Comparison of ENCODE assay signal across 29 cellular contexts in genomic region chr3:36493051-36493450, GRCh38.
"Had no signal": no experiment of that assay in that cellular context is flagged by ENCODE, and none has a peak within 500 bp of the region (broad histone marks: within the 10 kb centered on the region; RNA-seq: fewer than 3 reads in every experiment).

No MANE protein-coding gene starts in this region.

- H3K36me3 ChIP-seq: Peyer's patch, SJSA1 had no signal

- H3K27ac ChIP-seq: ascending aorta, Peyer's patch, SJSA1 had no signal

- H3K27me3 ChIP-seq: ascending aorta, Peyer's patch, SJSA1 had no signal

- H3K4me1 ChIP-seq: Peyer's patch, SJSA1 had no signal

- DNase-seq: activated CD4-positive, alpha-beta T cell treated with anti-CD3 and anti-CD28 coated beads for 36 hours; activated CD4-positive, alpha-beta T cell treated with anti-CD3 and anti-CD28 coated beads, Interleukin-2, amount 10 ng/mL, durations not matched to agents 7 days and 5 days; activated CD4-positive, alpha-beta T cell treated with anti-CD3 and anti-CD28 coated beads, Interleukin-2, amount 50 U/mL, for 48 hours; activated CD8-positive, alpha-beta T cell treated with anti-CD3 and anti-CD28 coated beads, Interleukin-2, amount 10 ng/mL, durations not matched to agents 7 days and 5 days; activated gamma-delta T cell; activated naive CD4-positive, alpha-beta T cell treated with Interleukin-2 at 50 U/mL for 16 hours; activated naive CD8-positive, alpha-beta T cell treated with anti-CD3 and anti-CD28 coated beads, Interleukin-2, amount 10 ng/mL, durations not matched to agents 7 days and 5 days; activated T-cell treated with anti-CD3 and anti-CD28 coated beads, Interleukin-2, amount 50 U/mL, for 24 hours; amygdala; Kasumi-1; KG1; MM.1S; MV-4-11; NCI-H1092; NCI-H1436 treated with DMSO at 0.1 percent for 48 hours; NCI-H1694 treated with DMSO at 0.1 percent for 48 hours; NCI-H2029; NCI-H345; NCI-H510A; NCI-H526; NCI-H748 treated with DMSO at 0.1 percent for 48 hours; NK-92 treated with Interleukin-12 subunit alpha and Interleukin-12 subunit beta, amount 100 ng/mL, for 24 hours; PC-3; Peyer's patch; RPMI8226; SHP77 treated with DMSO at 0.1 percent for 48 hours; SK-N-SH had no signal

- H3K9me3 ChIP-seq: ascending aorta, Peyer's patch, SJSA1, SK-N-SH had no signal

- H3K4me3 ChIP-seq: ascending aorta, Peyer's patch, SJSA1 had no signal
